In genomic region chr17:34654276-34654675, GRCh38 we compare ENCODE assay signal across 19 cellular contexts.
"Had no signal": no experiment of that assay in that cellular context is flagged by ENCODE, and none has a peak within 500 bp of the region (broad histone marks: within the 10 kb centered on the region; RNA-seq: fewer than 3 reads in every experiment).

No MANE protein-coding gene starts in this region.

- H3K36me3 Mint-ChIP-seq: naive thymus-derived CD4-positive, alpha-beta T cell had no signal

- H3K9me3 ChIP-seq: heart left ventricle, left lung, ovary, right atrium auricular region, sigmoid colon, thyroid gland, upper lobe of left lung, uterus had no signal

- H3K4me3 ChIP-seq: coronary artery, heart left ventricle, left lung, lung, ovary, right atrium auricular region, sigmoid colon, skin epidermis, thyroid gland, upper lobe of left lung, uterus had no signal

- ATAC-seq: left lung; naive thymus-derived CD4-positive, alpha-beta T cell had no signal

- H3K4me1 ChIP-seq: left lung, right atrium auricular region, sigmoid colon, thyroid gland, upper lobe of left lung, uterus had no signal

- H3K27me3 ChIP-seq: ovary, right atrium auricular region, thyroid gland, upper lobe of left lung, uterus had no signal

- H3K4me3 Mint-ChIP-seq: naive thymus-derived CD4-positive, alpha-beta T cell; neural crest cell had no signal

- H3K27ac Mint-ChIP-seq: naive thymus-derived CD4-positive, alpha-beta T cell had no signal

- H3K36me3 ChIP-seq: heart left ventricle, left lung, ovary, right atrium auricular region, sigmoid colon, thyroid gland, upper lobe of left lung, uterus had no signal

- H3K27ac ChIP-seq: coronary artery, heart left ventricle, left lung, ovary, right atrium auricular region, sigmoid colon, skin epidermis, thyroid gland, upper lobe of left lung, uterus had no signal

- H3K9me3 Mint-ChIP-seq: naive thymus-derived CD4-positive, alpha-beta T cell; neural crest cell had no signal

- DNase-seq: effector CD4-positive, alpha-beta T cell; heart left ventricle; hypothalamus; left lung; mesenchymal stem cell; naive thymus-derived CD4-positive, alpha-beta T cell; nucleus accumbens; ovary; sigmoid colon; stimulated activated CD4-positive, alpha-beta T cell treated with anti-CD3 and anti-CD28 coated beads, Interleukin-12 subunit alpha, Interleukin-12 subunit beta, amount 100 ng/mL, for 4 hours; stimulated activated naive CD4-positive, alpha-beta T cell treated with Interleukin-2 at 50 U/mL for 16 hours; thyroid gland; upper lobe of left lung; uterus had no signal
